In genomic region chr9:133855802-133856592, GRCh38 we compare ENCODE assay signal across 1 cellular context.
TF ChIP-seq lines count a peak whose summit lies in the region.

No MANE protein-coding gene starts in this region.

TF ChIP-seq in HepG2, 621 proteins besides CTCF, POLR2A, EP300 and RAD21 (continued from another document and continues in another):
- TF ChIP-seq ARID5B (CRISPR knock-in tag; IDR thresholded peaks at IDR 0.05) = peak; percentile 19; the same call in 1 of the 2 replicates
- TF ChIP-seq RBFOX2 (IDR thresholded peaks at IDR 0.05; ENCODE audit: low read depth, low read length) = no peak
- no peak for TF ChIP-seq GPN1 (CRISPR knock-in tag; IDR thresholded peaks at IDR 0.05; ENCODE audit: borderline replicate concordance)
- no peak for TF ChIP-seq RBM39 (IDR thresholded peaks at IDR 0.05; ENCODE audit: low read depth, low read length, poor library complexity, severe bottlenecking)
- TF ChIP-seq SAP130 (CRISPR knock-in tag; IDR thresholded peaks at IDR 0.05; ENCODE audit: low read depth) = 0 out of 2 replicates have a peak, but pooled peaks have one; percentile 27
- TF ChIP-seq CEBPB (IDR thresholded peaks at IDR 0.05; ENCODE audit: borderline replicate concordance, low read depth, low read length) = peak; percentile 66
- peak; percentile 9 for TF ChIP-seq AGO2 (optimal IDR thresholded peaks at IDR 0.05; ENCODE audit: low read depth, low read length)
- TF ChIP-seq STAT6 (CRISPR knock-in tag; IDR thresholded peaks at IDR 0.05; ENCODE audit: borderline replicate concordance) = no peak
- peak; percentile 29; the same call in 1 of the 2 replicates for TF ChIP-seq ZFX (CRISPR knock-in tag; IDR thresholded peaks at IDR 0.05; ENCODE audit: low read depth)
- TF ChIP-seq, protein P1, sequence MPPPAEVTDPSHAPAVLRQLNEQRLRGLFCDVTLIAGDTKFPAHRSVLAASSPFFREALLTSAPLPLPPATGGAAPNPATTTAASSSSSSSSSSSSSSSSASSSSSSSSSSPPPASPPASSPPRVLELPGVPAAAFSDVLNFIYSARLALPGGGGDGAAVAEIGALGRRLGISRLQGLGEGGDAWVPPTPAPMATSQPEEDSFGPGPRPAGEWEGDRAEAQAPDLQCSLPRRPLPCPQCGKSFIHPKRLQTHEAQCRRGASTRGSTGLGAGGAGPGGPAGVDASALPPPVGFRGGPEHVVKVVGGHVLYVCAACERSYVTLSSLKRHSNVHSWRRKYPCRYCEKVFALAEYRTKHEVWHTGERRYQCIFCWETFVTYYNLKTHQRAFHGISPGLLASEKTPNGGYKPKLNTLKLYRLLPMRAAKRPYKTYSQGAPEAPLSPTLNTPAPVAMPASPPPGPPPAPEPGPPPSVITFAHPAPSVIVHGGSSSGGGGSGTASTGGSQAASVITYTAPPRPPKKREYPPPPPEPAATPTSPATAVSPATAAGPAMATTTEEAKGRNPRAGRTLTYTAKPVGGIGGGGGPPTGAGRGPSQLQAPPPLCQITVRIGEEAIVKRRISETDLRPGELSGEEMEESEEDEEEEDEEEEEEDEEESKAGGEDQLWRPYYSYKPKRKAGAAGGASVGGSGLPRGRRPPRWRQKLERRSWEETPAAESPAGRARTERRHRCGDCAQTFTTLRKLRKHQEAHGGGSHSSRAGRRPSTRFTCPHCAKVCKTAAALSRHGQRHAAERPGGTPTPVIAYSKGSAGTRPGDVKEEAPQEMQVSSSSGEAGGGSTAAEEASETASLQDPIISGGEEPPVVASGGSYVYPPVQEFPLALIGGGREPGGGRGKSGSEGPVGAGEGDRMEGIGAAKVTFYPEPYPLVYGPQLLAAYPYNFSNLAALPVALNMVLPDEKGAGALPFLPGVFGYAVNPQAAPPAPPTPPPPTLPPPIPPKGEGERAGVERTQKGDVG (CRISPR knock-in tag; IDR thresholded peaks at IDR 0.05; ENCODE audit: borderline replicate concordance) = peak; percentile 99
- TF ChIP-seq RXRB (CRISPR knock-in tag; IDR thresholded peaks at IDR 0.05; ENCODE audit: borderline replicate concordance) = 0 out of 2 replicates have a peak, but pooled peaks have one; percentile 34
- no peak for TF ChIP-seq MZF1 (CRISPR knock-in tag; IDR thresholded peaks at IDR 0.05; ENCODE audit: borderline replicate concordance)
- TF ChIP-seq NONO (IDR thresholded peaks at IDR 0.05) = no peak
- 0 out of 2 replicates have a peak, but pooled peaks have one; percentile 34 for TF ChIP-seq NONO (CRISPR knock-in tag; conservative IDR thresholded peaks at IDR 0.05)
- peak; percentile 25; the same call in 1 of the 2 replicates for TF ChIP-seq ARID4A (CRISPR knock-in tag; IDR thresholded peaks at IDR 0.05; ENCODE audit: borderline replicate concordance)
- peak; percentile 83 for TF ChIP-seq ZNF687 (CRISPR knock-in tag; IDR thresholded peaks at IDR 0.05)
- TF ChIP-seq ERF (CRISPR knock-in tag; IDR thresholded peaks at IDR 0.05) = 0 out of 2 replicates have a peak, but pooled peaks have one; percentile 40
- 0 out of 2 replicates have a peak, but pooled peaks have one; percentile 32 for TF ChIP-seq ZNF281 (CRISPR knock-in tag; IDR thresholded peaks at IDR 0.05; ENCODE audit: borderline replicate concordance)
- TF ChIP-seq ZNF3 (CRISPR knock-in tag; IDR thresholded peaks at IDR 0.05) = no peak
- 0 out of 2 replicates have a peak, but pooled peaks have one; percentile 19 for TF ChIP-seq ELF1 (CRISPR knock-in tag; IDR thresholded peaks at IDR 0.05)
- TF ChIP-seq RARA (CRISPR knock-in tag; IDR thresholded peaks at IDR 0.05) = peak; percentile 68
- no peak for TF ChIP-seq ZNF234 (CRISPR knock-in tag; conservative IDR thresholded peaks at IDR 0.05)
- no peak for TF ChIP-seq PHF5A (CRISPR knock-in tag; IDR thresholded peaks at IDR 0.05; ENCODE audit: low read depth, unreplicated experiment)
- TF ChIP-seq, protein P2, sequence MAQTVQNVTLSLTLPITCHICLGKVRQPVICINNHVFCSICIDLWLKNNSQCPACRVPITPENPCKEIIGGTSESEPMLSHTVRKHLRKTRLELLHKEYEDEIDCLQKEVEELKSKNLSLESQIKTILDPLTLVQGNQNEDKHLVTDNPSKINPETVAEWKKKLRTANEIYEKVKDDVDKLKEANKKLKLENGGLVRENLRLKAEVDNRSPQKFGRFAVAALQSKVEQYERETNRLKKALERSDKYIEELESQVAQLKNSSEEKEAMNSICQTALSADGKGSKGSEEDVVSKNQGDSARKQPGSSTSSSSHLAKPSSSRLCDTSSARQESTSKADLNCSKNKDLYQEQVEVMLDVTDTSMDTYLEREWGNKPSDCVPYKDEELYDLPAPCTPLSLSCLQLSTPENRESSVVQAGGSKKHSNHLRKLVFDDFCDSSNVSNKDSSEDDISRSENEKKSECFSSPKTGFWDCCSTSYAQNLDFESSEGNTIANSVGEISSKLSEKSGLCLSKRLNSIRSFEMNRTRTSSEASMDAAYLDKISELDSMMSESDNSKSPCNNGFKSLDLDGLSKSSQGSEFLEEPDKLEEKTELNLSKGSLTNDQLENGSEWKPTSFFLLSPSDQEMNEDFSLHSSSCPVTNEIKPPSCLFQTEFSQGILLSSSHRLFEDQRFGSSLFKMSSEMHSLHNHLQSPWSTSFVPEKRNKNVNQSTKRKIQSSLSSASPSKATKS (CRISPR knock-in tag; IDR thresholded peaks at IDR 0.05) = no peak
- TF ChIP-seq MAX (IDR thresholded peaks at IDR 0.05) = peak; percentile 76
- TF ChIP-seq TEAD3 (CRISPR knock-in tag; optimal IDR thresholded peaks at IDR 0.05; ENCODE audit: borderline replicate concordance) = peak; percentile 55
